18 cellular contexts compared by ENCODE assay signal in genomic region chr13:97119899-97120745, GRCh38.
DNase-seq lines count a peak whose midpoint lies in the region; TF ChIP-seq lines count a peak whose summit lies in the region.
"Had no signal": no experiment of that assay in that cellular context is flagged by ENCODE, and none has a peak within 500 bp of the region (broad histone marks: within the 10 kb centered on the region; RNA-seq: fewer than 3 reads in every experiment).

No MANE protein-coding gene starts in this region.

- DNase-seq in Calu3, result no peak
- peak; percentile 33 for DNase-seq in HFFc6
- peak in 6 of 61 donors; percentile 13 to 48 (median 35) for DNase-seq in caudate nucleus (lab: John Stamatoyannopoulos, UW)
- peak; percentile 46 to 65 for DNase-seq in trophoblast cell
- DNase-seq in NK-92 treated with Interleukin-12 subunit alpha and Interleukin-12 subunit beta, amount 100 ng/mL, for 24 hours (lab: John Stamatoyannopoulos, UW), result no peak
- no peak for DNase-seq in NCI-H446 treated with DMSO at 0.1 percent for 48 hours (lab: John Stamatoyannopoulos, UW)
- no peak for DNase-seq in AML-193 (lab: John Stamatoyannopoulos, UW)
- DNase-seq: CD4-positive, CD25-positive, alpha-beta regulatory T cell; cerebellar nuclear complex; H9; NCI-H1436; NCI-H446; stimulated activated naive CD4-positive, alpha-beta T cell had no signal

- H3K36me3 Mint-ChIP-seq in Calu3 (ENCODE audit: insufficient read depth, unreplicated experiment), result no peaks in the 10 kb centered on the region
- no peaks in the 10 kb centered on the region for H3K36me3 Mint-ChIP-seq in HFFc6 (ENCODE audit: low read depth)
- H3K36me3 Mint-ChIP-seq: CD4-positive, CD25-positive, alpha-beta regulatory T cell had no signal

- H3K27ac ChIP-seq in caudate nucleus (ENCODE audit: low read depth, low read length) (peak overlapping the region; percentile 23), trophoblast cell (ENCODE audit: low read depth, low read length) (no peak overlapping the region)
- H3K27ac ChIP-seq: skin epidermis, vagina, VCaP had no signal

- H3K14ac ChIP-seq in trophoblast cell (ENCODE audit: low read length), result no peak overlapping the region

- CTCF ChIA-PET in Calu3 (lab: Charles Lee), result no interaction called here

- no peak overlapping the region for H2BK5ac ChIP-seq in trophoblast cell (ENCODE audit: low read depth, low read length, poor library complexity)

- peak overlapping the region; percentile 17 for H3K18ac ChIP-seq in trophoblast cell (ENCODE audit: low read length)

- H3K9me3 ChIP-seq in trophoblast cell (ENCODE audit: insufficient read depth, low read depth, low read length), result no peaks in the 10 kb centered on the region
- H3K9me3 ChIP-seq: vagina had no signal

- intact Hi-C loops in Calu3 (cut with micrococcal nuclease; ENCODE audit: unreplicated experiment), result loop anchor here (5.0 kb wide), 1 partner anchor 237 kb away; no protein-coding TSS in a partner anchor

- no peak overlapping the region for H3K4ac ChIP-seq in trophoblast cell (ENCODE audit: low read depth, low read length)

- peak overlapping the region; percentile 65 for H2BK120ac ChIP-seq in trophoblast cell (ENCODE audit: insufficient read depth, low read length, poor library complexity)

- H4K8ac ChIP-seq in trophoblast cell (ENCODE audit: low read depth, low read length), result no peak overlapping the region

- no peak overlapping the region for H3K4me3 ChIP-seq in trophoblast cell (ENCODE audit: low read depth, low read length)
- H3K4me3 ChIP-seq: GM12878, skin epidermis, vagina had no signal

- H3K4me1 ChIP-seq in trophoblast cell (ENCODE audit: control insufficient read depth in 1 of 2, insufficient read depth in 2 of 2, low read length in 2 of 2), result peaks cover 15 to 28% of the 10 kb centered on the region in 2 experiments

- peaks cover 44% of the 10 kb centered on the region for H3K79me1 ChIP-seq in trophoblast cell (ENCODE audit: low read length)

- no peak overlapping the region for H2AFZ ChIP-seq in trophoblast cell (ENCODE audit: insufficient read depth, low read length, poor library complexity)

- no CpG with 5 or more reads among the region's 5 CpGs for WGBS in trophoblast cell (ENCODE audit: extremely low coverage, insufficient coverage, insufficient read length)

- H3K27ac Mint-ChIP-seq in Calu3 (ENCODE audit: unreplicated experiment) (peak overlapping the region; percentile 76), HFFc6 (no peak overlapping the region)
- H3K27ac Mint-ChIP-seq: activated naive CD8-positive, alpha-beta T cell; H9 had no signal

- H3K4me1 Mint-ChIP-seq in Calu3 (ENCODE audit: low read depth, unreplicated experiment) (peaks cover 39% of the 10 kb centered on the region), HFFc6 (ENCODE audit: low read depth) (peaks cover 63% of the 10 kb centered on the region)
- H3K4me1 Mint-ChIP-seq: CD4-positive, CD25-positive, alpha-beta regulatory T cell had no signal

- no peak overlapping the region for H3K4me2 ChIP-seq in trophoblast cell (ENCODE audit: low read length)

- H3K23ac ChIP-seq in trophoblast cell (ENCODE audit: low read length), result no peak overlapping the region

- H3K9me3 Mint-ChIP-seq in Calu3 (ENCODE audit: low read depth, unreplicated experiment) (peaks cover 2% of the 10 kb centered on the region), HFFc6 (no peaks in the 10 kb centered on the region)
- H3K9me3 Mint-ChIP-seq: CD4-positive, CD25-positive, alpha-beta regulatory T cell; H9 had no signal

- TF ChIP-seq CTCF in Calu3 (IDR thresholded peaks at IDR 0.05; ENCODE audit: unreplicated experiment) (no peak), HFFc6 (IDR thresholded peaks at IDR 0.05) (no peak)

- H3K27me3 ChIP-seq in trophoblast cell (ENCODE audit: insufficient read depth, low read length), result no peaks in the 10 kb centered on the region
- H3K27me3 ChIP-seq: vagina had no signal

- H2AK5ac ChIP-seq in trophoblast cell (ENCODE audit: low read length), result peak overlapping the region; percentile 30

- peaks cover 4% of the 10 kb centered on the region for H3K79me2 ChIP-seq in trophoblast cell (ENCODE audit: control insufficient read depth, insufficient read depth, low read length, poor library complexity)

- H4K91ac ChIP-seq in trophoblast cell (ENCODE audit: low read depth, low read length), result peak overlapping the region; percentile 43

- BruUV-seq in Calu3 (replicated peaks; lab: Mats Ljungman, UMichigan), result no TSS peak

- no peak overlapping the region for H4K12ac ChIP-seq in trophoblast cell (ENCODE audit: low read depth, low read length)

- no peak overlapping the region for H2BK12ac ChIP-seq in trophoblast cell (ENCODE audit: low read length)

- no peaks in the 10 kb centered on the region for H3K27me3 Mint-ChIP-seq in Calu3 (ENCODE audit: unreplicated experiment)
- peaks cover 3% of the 10 kb centered on the region; the same call in 1 of the 2 replicates for H3K27me3 Mint-ChIP-seq in HFFc6 (ENCODE audit: insufficient read depth)

- no peak overlapping the region for H3K4me3 Mint-ChIP-seq in Calu3 (ENCODE audit: low read depth, unreplicated experiment)
- H3K4me3 Mint-ChIP-seq in HFFc6, result no peak overlapping the region
- H3K4me3 Mint-ChIP-seq: activated naive CD8-positive, alpha-beta T cell; CD4-positive, CD25-positive, alpha-beta regulatory T cell; H9 had no signal

- no peaks in the 10 kb centered on the region for H3K36me3 ChIP-seq in trophoblast cell (ENCODE audit: control insufficient read depth in 1 of 2, insufficient read depth in 2 of 2, low read length in 2 of 2)
- H3K36me3 ChIP-seq: vagina had no signal

- H3K9ac ChIP-seq in trophoblast cell (ENCODE audit: low read length), result no peak overlapping the region

Comparison
In these comparisons a context has a peak if more than half of its experiments do, and no peak if none do; other contexts are left out.
1. DNase-seq: peak in HFFc6 (single experiment) and trophoblast cell (2 of 2); none in Calu3 (single experiment), NK-92 treated with Interleukin-12 subunit alpha and Interleukin-12 subunit beta, amount 100 ng/mL, for 24 hours (single experiment), NCI-H446 treated with DMSO at 0.1 percent for 48 hours (single experiment) and AML-193 (0 of 2).